In genomic region chr15:88897456-88898194, GRCh38 we compare ENCODE assay signal across 1 cellular context.
TF ChIP-seq lines count a peak whose summit lies in the region.

No MANE protein-coding gene starts in this region.

TF ChIP-seq in K562, 482 proteins besides CTCF, POLR2A, EP300 and RAD21 (continued from another document and continues in another):
- TF ChIP-seq BRF2 (IDR thresholded peaks at IDR 0.05; ENCODE audit: borderline replicate concordance, insufficient read depth, insufficient read length) = no peak
- TF ChIP-seq MYBL2 (IDR thresholded peaks at IDR 0.05; ENCODE audit: low read depth) = no peak
- no peak for TF ChIP-seq MYBL2 (CRISPR knock-in tag; IDR thresholded peaks at IDR 0.05; ENCODE audit: borderline replicate concordance)
- TF ChIP-seq, protein P1, sequence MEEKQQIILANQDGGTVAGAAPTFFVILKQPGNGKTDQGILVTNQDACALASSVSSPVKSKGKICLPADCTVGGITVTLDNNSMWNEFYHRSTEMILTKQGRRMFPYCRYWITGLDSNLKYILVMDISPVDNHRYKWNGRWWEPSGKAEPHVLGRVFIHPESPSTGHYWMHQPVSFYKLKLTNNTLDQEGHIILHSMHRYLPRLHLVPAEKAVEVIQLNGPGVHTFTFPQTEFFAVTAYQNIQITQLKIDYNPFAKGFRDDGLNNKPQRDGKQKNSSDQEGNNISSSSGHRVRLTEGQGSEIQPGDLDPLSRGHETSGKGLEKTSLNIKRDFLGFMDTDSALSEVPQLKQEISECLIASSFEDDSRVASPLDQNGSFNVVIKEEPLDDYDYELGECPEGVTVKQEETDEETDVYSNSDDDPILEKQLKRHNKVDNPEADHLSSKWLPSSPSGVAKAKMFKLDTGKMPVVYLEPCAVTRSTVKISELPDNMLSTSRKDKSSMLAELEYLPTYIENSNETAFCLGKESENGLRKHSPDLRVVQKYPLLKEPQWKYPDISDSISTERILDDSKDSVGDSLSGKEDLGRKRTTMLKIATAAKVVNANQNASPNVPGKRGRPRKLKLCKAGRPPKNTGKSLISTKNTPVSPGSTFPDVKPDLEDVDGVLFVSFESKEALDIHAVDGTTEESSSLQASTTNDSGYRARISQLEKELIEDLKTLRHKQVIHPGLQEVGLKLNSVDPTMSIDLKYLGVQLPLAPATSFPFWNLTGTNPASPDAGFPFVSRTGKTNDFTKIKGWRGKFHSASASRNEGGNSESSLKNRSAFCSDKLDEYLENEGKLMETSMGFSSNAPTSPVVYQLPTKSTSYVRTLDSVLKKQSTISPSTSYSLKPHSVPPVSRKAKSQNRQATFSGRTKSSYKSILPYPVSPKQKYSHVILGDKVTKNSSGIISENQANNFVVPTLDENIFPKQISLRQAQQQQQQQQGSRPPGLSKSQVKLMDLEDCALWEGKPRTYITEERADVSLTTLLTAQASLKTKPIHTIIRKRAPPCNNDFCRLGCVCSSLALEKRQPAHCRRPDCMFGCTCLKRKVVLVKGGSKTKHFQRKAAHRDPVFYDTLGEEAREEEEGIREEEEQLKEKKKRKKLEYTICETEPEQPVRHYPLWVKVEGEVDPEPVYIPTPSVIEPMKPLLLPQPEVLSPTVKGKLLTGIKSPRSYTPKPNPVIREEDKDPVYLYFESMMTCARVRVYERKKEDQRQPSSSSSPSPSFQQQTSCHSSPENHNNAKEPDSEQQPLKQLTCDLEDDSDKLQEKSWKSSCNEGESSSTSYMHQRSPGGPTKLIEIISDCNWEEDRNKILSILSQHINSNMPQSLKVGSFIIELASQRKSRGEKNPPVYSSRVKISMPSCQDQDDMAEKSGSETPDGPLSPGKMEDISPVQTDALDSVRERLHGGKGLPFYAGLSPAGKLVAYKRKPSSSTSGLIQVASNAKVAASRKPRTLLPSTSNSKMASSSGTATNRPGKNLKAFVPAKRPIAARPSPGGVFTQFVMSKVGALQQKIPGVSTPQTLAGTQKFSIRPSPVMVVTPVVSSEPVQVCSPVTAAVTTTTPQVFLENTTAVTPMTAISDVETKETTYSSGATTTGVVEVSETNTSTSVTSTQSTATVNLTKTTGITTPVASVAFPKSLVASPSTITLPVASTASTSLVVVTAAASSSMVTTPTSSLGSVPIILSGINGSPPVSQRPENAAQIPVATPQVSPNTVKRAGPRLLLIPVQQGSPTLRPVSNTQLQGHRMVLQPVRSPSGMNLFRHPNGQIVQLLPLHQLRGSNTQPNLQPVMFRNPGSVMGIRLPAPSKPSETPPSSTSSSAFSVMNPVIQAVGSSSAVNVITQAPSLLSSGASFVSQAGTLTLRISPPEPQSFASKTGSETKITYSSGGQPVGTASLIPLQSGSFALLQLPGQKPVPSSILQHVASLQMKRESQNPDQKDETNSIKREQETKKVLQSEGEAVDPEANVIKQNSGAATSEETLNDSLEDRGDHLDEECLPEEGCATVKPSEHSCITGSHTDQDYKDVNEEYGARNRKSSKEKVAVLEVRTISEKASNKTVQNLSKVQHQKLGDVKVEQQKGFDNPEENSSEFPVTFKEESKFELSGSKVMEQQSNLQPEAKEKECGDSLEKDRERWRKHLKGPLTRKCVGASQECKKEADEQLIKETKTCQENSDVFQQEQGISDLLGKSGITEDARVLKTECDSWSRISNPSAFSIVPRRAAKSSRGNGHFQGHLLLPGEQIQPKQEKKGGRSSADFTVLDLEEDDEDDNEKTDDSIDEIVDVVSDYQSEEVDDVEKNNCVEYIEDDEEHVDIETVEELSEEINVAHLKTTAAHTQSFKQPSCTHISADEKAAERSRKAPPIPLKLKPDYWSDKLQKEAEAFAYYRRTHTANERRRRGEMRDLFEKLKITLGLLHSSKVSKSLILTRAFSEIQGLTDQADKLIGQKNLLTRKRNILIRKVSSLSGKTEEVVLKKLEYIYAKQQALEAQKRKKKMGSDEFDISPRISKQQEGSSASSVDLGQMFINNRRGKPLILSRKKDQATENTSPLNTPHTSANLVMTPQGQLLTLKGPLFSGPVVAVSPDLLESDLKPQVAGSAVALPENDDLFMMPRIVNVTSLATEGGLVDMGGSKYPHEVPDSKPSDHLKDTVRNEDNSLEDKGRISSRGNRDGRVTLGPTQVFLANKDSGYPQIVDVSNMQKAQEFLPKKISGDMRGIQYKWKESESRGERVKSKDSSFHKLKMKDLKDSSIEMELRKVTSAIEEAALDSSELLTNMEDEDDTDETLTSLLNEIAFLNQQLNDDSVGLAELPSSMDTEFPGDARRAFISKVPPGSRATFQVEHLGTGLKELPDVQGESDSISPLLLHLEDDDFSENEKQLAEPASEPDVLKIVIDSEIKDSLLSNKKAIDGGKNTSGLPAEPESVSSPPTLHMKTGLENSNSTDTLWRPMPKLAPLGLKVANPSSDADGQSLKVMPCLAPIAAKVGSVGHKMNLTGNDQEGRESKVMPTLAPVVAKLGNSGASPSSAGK (IDR thresholded peaks at IDR 0.05) = no peak
- TF ChIP-seq NRF1 (conservative IDR thresholded peaks at IDR 0.05 in 1 of 2, IDR thresholded peaks at IDR 0.05 in 1 of 2) = peak; percentile 58 to 65
- TF ChIP-seq SP1 (CRISPR knock-in tag; IDR thresholded peaks at IDR 0.05) = peak; percentile 72
- TF ChIP-seq MTF1 (CRISPR knock-in tag; IDR thresholded peaks at IDR 0.05; ENCODE audit: borderline replicate concordance) = no peak
- TF ChIP-seq, protein P2, sequence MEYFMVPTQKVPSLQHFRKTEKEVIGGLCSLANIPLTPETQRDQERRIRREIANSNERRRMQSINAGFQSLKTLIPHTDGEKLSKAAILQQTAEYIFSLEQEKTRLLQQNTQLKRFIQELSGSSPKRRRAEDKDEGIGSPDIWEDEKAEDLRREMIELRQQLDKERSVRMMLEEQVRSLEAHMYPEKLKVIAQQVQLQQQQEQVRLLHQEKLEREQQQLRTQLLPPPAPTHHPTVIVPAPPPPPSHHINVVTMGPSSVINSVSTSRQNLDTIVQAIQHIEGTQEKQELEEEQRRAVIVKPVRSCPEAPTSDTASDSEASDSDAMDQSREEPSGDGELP (CRISPR knock-in tag; IDR thresholded peaks at IDR 0.05; ENCODE audit: borderline replicate concordance) = peak; percentile 47; the same call in 1 of the 2 replicates
- TF ChIP-seq, protein P3, sequence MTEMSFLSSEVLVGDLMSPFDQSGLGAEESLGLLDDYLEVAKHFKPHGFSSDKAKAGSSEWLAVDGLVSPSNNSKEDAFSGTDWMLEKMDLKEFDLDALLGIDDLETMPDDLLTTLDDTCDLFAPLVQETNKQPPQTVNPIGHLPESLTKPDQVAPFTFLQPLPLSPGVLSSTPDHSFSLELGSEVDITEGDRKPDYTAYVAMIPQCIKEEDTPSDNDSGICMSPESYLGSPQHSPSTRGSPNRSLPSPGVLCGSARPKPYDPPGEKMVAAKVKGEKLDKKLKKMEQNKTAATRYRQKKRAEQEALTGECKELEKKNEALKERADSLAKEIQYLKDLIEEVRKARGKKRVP (CRISPR knock-in tag; IDR thresholded peaks at IDR 0.05) = no peak
- TF ChIP-seq STAT5A (IDR thresholded peaks at IDR 0.05; ENCODE audit: borderline replicate concordance, low read length) = no peak
- TF ChIP-seq POLR2AphosphoS5 (IDR thresholded peaks at IDR 0.05; ENCODE audit: control insufficient read depth, insufficient read depth, low read depth, low read length) = no peak
- TF ChIP-seq JUNB (CRISPR knock-in tag; conservative IDR thresholded peaks at IDR 0.05) = no peak
- no peak for TF ChIP-seq ZNF707 (CRISPR knock-in tag; conservative IDR thresholded peaks at IDR 0.05)
- no peak for TF ChIP-seq ZBTB1 (CRISPR knock-in tag; IDR thresholded peaks at IDR 0.05; ENCODE audit: borderline replicate concordance, low read depth)
- no peak for TF ChIP-seq SRSF3 (IDR thresholded peaks at IDR 0.05; ENCODE audit: insufficient read depth, low read length)
- no peak for TF ChIP-seq NR4A1 (CRISPR knock-in tag; IDR thresholded peaks at IDR 0.05)
- TF ChIP-seq NR4A1 (tag; IDR thresholded peaks at IDR 0.05) = no peak
- no peak for TF ChIP-seq BRF1 (IDR thresholded peaks at IDR 0.05; ENCODE audit: borderline replicate concordance, extremely low read depth, insufficient read length)
- TF ChIP-seq NCOR1 (IDR thresholded peaks at IDR 0.05) = no peak
- TF ChIP-seq BCOR (IDR thresholded peaks at IDR 0.05) = no peak
- no peak for TF ChIP-seq ELF1 (tag; IDR thresholded peaks at IDR 0.05)
- peak; percentile 28; the same call in 1 of the 2 replicates for TF ChIP-seq ESRRA (IDR thresholded peaks at IDR 0.05; ENCODE audit: borderline replicate concordance, low read depth)
- TF ChIP-seq HNRNPLL (IDR thresholded peaks at IDR 0.05; ENCODE audit: low read depth, low read length, poor library complexity, severe bottlenecking) = no peak
- TF ChIP-seq GATAD2B (IDR thresholded peaks at IDR 0.05; ENCODE audit: borderline replicate concordance) = no peak
- TF ChIP-seq POLR2AphosphoS2 (IDR thresholded peaks at IDR 0.05; ENCODE audit: low read length) = peak; percentile 69; the same call in 1 of the 2 replicates
- TF ChIP-seq, protein P4, sequence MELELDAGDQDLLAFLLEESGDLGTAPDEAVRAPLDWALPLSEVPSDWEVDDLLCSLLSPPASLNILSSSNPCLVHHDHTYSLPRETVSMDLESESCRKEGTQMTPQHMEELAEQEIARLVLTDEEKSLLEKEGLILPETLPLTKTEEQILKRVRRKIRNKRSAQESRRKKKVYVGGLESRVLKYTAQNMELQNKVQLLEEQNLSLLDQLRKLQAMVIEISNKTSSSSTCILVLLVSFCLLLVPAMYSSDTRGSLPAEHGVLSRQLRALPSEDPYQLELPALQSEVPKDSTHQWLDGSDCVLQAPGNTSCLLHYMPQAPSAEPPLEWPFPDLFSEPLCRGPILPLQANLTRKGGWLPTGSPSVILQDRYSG (tag; conservative IDR thresholded peaks at IDR 0.05; ENCODE audit: low read depth) = no peak
- no peak for TF ChIP-seq USF1 (CRISPR knock-in tag; IDR thresholded peaks at IDR 0.05)
- peak; percentile 69 to 88 for TF ChIP-seq MAZ (CRISPR knock-in tag; conservative IDR thresholded peaks at IDR 0.05 in 1 of 2, IDR thresholded peaks at IDR 0.05 in 1 of 2)
- no peak for TF ChIP-seq SETDB1 (IDR thresholded peaks at IDR 0.05; ENCODE audit: low read length)
- no peak for TF ChIP-seq FOS (IDR thresholded peaks at IDR 0.05; ENCODE audit: extremely low read depth, insufficient read length)
- TF ChIP-seq SIRT6 (IDR thresholded peaks at IDR 0.05; ENCODE audit: low read depth, low read length) = no peak
- TF ChIP-seq ARID4B (CRISPR knock-in tag; IDR thresholded peaks at IDR 0.05) = no peak
- TF ChIP-seq ATF7 (IDR thresholded peaks at IDR 0.05) = peak; percentile 28; the same call in 1 of the 2 replicates
- TF ChIP-seq POLR2G (IDR thresholded peaks at IDR 0.05; ENCODE audit: low read depth, low read length) = peak; percentile 63
- peak; percentile 48; the same call in 1 of the 2 replicates for TF ChIP-seq XRCC5 (IDR thresholded peaks at IDR 0.05; ENCODE audit: low read depth, low read length)
- peak; percentile 44; the same call in 1 of the 2 replicates for TF ChIP-seq SMC3 (conservative IDR thresholded peaks at IDR 0.05; ENCODE audit: insufficient read depth, low read depth, low read length)
- TF ChIP-seq RBM39 (optimal IDR thresholded peaks at IDR 0.05; ENCODE audit: low read depth, low read length) = peak; percentile 62
- TF ChIP-seq KDM5B (IDR thresholded peaks at IDR 0.05; ENCODE audit: insufficient replicate concordance, low read depth, low read length) = no peak
- no peak for TF ChIP-seq GABPB2 (CRISPR knock-in tag; conservative IDR thresholded peaks at IDR 0.05)
- TF ChIP-seq, protein P5, sequence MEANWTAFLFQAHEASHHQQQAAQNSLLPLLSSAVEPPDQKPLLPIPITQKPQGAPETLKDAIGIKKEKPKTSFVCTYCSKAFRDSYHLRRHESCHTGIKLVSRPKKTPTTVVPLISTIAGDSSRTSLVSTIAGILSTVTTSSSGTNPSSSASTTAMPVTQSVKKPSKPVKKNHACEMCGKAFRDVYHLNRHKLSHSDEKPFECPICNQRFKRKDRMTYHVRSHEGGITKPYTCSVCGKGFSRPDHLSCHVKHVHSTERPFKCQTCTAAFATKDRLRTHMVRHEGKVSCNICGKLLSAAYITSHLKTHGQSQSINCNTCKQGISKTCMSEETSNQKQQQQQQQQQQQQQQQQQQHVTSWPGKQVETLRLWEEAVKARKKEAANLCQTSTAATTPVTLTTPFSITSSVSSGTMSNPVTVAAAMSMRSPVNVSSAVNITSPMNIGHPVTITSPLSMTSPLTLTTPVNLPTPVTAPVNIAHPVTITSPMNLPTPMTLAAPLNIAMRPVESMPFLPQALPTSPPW (CRISPR knock-in tag; IDR thresholded peaks at IDR 0.05) = peak; percentile 70
